ENCODE assay signal across 9 cellular contexts in the genomic region with DNA sequence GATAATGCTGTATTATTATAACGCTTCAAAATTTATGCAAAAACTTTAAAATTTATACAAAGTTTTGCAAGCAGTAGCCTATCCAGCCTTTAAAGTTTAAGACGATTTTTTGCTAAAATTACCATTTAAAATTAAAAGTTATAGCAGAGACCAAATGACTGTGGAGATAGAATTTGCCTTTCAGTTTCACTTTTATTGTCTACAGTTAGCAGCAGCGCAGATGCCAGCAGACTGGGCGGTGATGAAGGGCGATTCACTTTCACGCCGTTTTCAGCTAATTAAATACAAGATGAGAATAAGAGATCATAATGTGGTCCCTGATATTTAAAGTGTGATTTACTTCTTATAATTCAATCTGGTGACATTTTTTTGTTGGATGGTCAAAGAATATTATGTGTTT.
DNase-seq lines count a peak whose midpoint lies in the region; ATAC-seq and TF ChIP-seq lines count a peak whose summit lies in the region.
"Had no signal": no experiment of that assay in that cellular context is flagged by ENCODE, and none has a peak within 500 bp of the region (broad histone marks: within the 10 kb centered on the region; RNA-seq: fewer than 3 reads in every experiment).

No MANE protein-coding gene starts in this region.

- no peak overlapping the region for H3K23ac ChIP-seq in mesenchymal stem cell (ENCODE audit: low read length in 2 of 2)

- no TSS peak for BruUV-seq in PC-3 (replicated peaks; lab: Mats Ljungman, UMichigan)

- H3K14ac ChIP-seq in mesenchymal stem cell (ENCODE audit: low read length in 2 of 2): no peak overlapping the region

- H3K4me2 ChIP-seq in PC-3 (ENCODE audit: low read length) (peak overlapping the region; percentile 85), mesenchymal stem cell (ENCODE audit: low read length, poor library complexity, severe bottlenecking) (no peak overlapping the region)

- CTCF ChIA-PET in PC-3 (lab: Charles Lee): no interaction called here

- H2BK12ac ChIP-seq in mesenchymal stem cell (ENCODE audit: low read length in 2 of 2): no peak overlapping the region

- H3K36me3 ChIP-seq in PC-3 (ENCODE audit: low read depth, low read length) (no peaks in the 10 kb centered on the region), mesenchymal stem cell (ENCODE audit: control insufficient read depth in 1 of 2, insufficient read depth in 2 of 2, low read depth in 1 of 2, low read length in 2 of 2) (no peaks in the 10 kb centered on the region)

- H3K9me2 ChIP-seq in PC-3 (replicated peaks; ENCODE audit: low read length): no peaks in the 10 kb centered on the region

- no peak overlapping the region for H2BK120ac ChIP-seq in mesenchymal stem cell (ENCODE audit: low read depth, low read length)

- H2AK5ac ChIP-seq in mesenchymal stem cell (ENCODE audit: low read length, severe bottlenecking): no peak overlapping the region

- no peak overlapping the region for H4K91ac ChIP-seq in mesenchymal stem cell (ENCODE audit: low read length)

- no peak overlapping the region for H2BK5ac ChIP-seq in mesenchymal stem cell (ENCODE audit: low read depth, low read length, poor library complexity, severe bottlenecking)

- no peaks in the 10 kb centered on the region for H3F3A ChIP-seq in PC-3 (ENCODE audit: low read length, unreplicated experiment)

- 95% methylated on average over 5 of the region's 7 CpGs for WGBS in mesenchymal stem cell

- no peak overlapping the region for H3K27ac ChIP-seq in PC-3 (ENCODE audit: low read length)
- no peak overlapping the region for H3K27ac ChIP-seq in mesenchymal stem cell (ENCODE audit: low read length, poor library complexity, severe bottlenecking)
- H3K27ac ChIP-seq: epithelial cell of prostate had no signal

- no peaks in the 10 kb centered on the region for H3K4me1 ChIP-seq in PC-3 (ENCODE audit: insufficient read depth, low read length)
- no peaks in the 10 kb centered on the region for H3K4me1 ChIP-seq in mesenchymal stem cell (ENCODE audit: control insufficient read depth, insufficient read depth, low read depth, low read length)

- POLR2A ChIA-PET in PC-3 (lab: Charles Lee; ENCODE audit: unreplicated experiment): no interaction called here

- H3K4me3 ChIP-seq in PC-3 (ENCODE audit: low read length) (peak overlapping the region; percentile 74), mesenchymal stem cell (ENCODE audit: insufficient read depth in 1 of 2, low read depth in 1 of 2, low read length in 2 of 2) (peak overlapping the region in 1 of 2 experiments; percentile 38)
- H3K4me3 ChIP-seq: K562 had no signal

- ATAC-seq in GM18858 (IDR thresholded peaks at IDR 0.05; ENCODE audit: unreplicated experiment) (peak; percentile 96), HG02678 (IDR thresholded peaks at IDR 0.05; ENCODE audit: unreplicated experiment) (peak; percentile 73), PC-3 (peak; percentile 80)
- ATAC-seq: K562 had no signal

- H3K4ac ChIP-seq in mesenchymal stem cell (ENCODE audit: low read depth in 1 of 2, low read length in 2 of 2): no peak overlapping the region

- no peak overlapping the region for H2BK15ac ChIP-seq in mesenchymal stem cell (ENCODE audit: low read depth, poor library complexity, severe bottlenecking)

- H3K79me1 ChIP-seq in mesenchymal stem cell (replicated peaks; ENCODE audit: low read length, poor library complexity, severe bottlenecking): no peaks in the 10 kb centered on the region

- peak overlapping the region; percentile 94 for H2AFZ ChIP-seq in PC-3 (ENCODE audit: low read length)
- H2AFZ ChIP-seq in mesenchymal stem cell (ENCODE audit: low read depth, low read length): no peak overlapping the region

- H4K8ac ChIP-seq in mesenchymal stem cell (ENCODE audit: low read length): no peak overlapping the region

- intact Hi-C loops in PC-3 (cut with micrococcal nuclease): loop anchor here (5.0 kb wide), 1 partner anchor 379 kb away; no protein-coding TSS in a partner anchor

- H3K27me3 ChIP-seq in PC-3 (ENCODE audit: low read length) (no peaks in the 10 kb centered on the region), mesenchymal stem cell (ENCODE audit: control insufficient read depth in 1 of 2, insufficient read depth in 1 of 2, low read length in 2 of 2) (no peaks in the 10 kb centered on the region)

- TF ChIP-seq CTCF in PC-3 (conservative IDR thresholded peaks at IDR 0.05; ENCODE audit: low read depth, low read length): no peak

- DNase-seq in PC-3 (peak; percentile 46), mesenchymal stem cell (no peak), iPS-NIHi7 (ENCODE audit: extremely low spot score) (no peak), mucosa of gallbladder (ENCODE audit: low spot score) (no peak), DMS 273 treated with DMSO at 0.1 percent for 48 hours (lab: John Stamatoyannopoulos, UW) (no peak)

- H3K9ac ChIP-seq in PC-3 (ENCODE audit: low read length): peak overlapping the region; percentile 34
- H3K9ac ChIP-seq in mesenchymal stem cell (ENCODE audit: low read length): peak overlapping the region; percentile 34

- H3K79me2 ChIP-seq in PC-3 (ENCODE audit: low read length): no peaks in the 10 kb centered on the region

- no peaks in the 10 kb centered on the region for H4K20me1 ChIP-seq in PC-3 (ENCODE audit: low read length)

- no peak overlapping the region for H3K18ac ChIP-seq in mesenchymal stem cell (ENCODE audit: low read depth in 1 of 2, low read length in 2 of 2)

- H3K9me3 ChIP-seq in PC-3 (ENCODE audit: low read length) (no peaks in the 10 kb centered on the region), mesenchymal stem cell (ENCODE audit: control insufficient read depth, low read length) (no peaks in the 10 kb centered on the region)
